1 cellular context compared by ENCODE assay signal in genomic region chr6:125780540-125781306, GRCh38.
A peak's percentile ranks its signal among the peaks of the same experiment; 100 is the strongest.
TF ChIP-seq lines count a peak whose summit lies in the region.

No MANE protein-coding gene starts in this region.

TF ChIP-seq in HEK293, 187 proteins besides CTCF, POLR2A, EP300 and RAD21 (continued from another document):
- TF ChIP-seq ZBTB49 (tag by site-specific recombination; IDR thresholded peaks at IDR 0.05; ENCODE audit: low read depth) = no peak
- TF ChIP-seq KLF9 (tag by site-specific recombination; IDR thresholded peaks at IDR 0.05; ENCODE audit: low read depth) = no peak
- 0 out of 2 replicates have a peak, but pooled peaks have one; percentile 53 for TF ChIP-seq ZNF324 (tag by site-specific recombination; IDR thresholded peaks at IDR 0.05)
- no peak for TF ChIP-seq ZNF18 (tag by site-specific recombination; IDR thresholded peaks at IDR 0.05)
- no peak for TF ChIP-seq ZNF704 (tag by site-specific recombination; IDR thresholded peaks at IDR 0.05)
- TF ChIP-seq ZSCAN30 (tag by site-specific recombination; IDR thresholded peaks at IDR 0.05) = peak; percentile 53; the same call in 1 of the 2 replicates
- TF ChIP-seq ZNF580 (tag by site-specific recombination; IDR thresholded peaks at IDR 0.05) = no peak
- peak; percentile 83 for TF ChIP-seq ZNF600 (tag by site-specific recombination; IDR thresholded peaks at IDR 0.05)
- TF ChIP-seq ZNF48 (tag by site-specific recombination; IDR thresholded peaks at IDR 0.05) = no peak
- no peak for TF ChIP-seq HOXA7 (CRISPR knock-in tag; IDR thresholded peaks at IDR 0.05; ENCODE audit: borderline replicate concordance)
- no peak; the same call in 1 of the 2 replicates for TF ChIP-seq MZF1 (tag by site-specific recombination; IDR thresholded peaks at IDR 0.05; ENCODE audit: borderline replicate concordance)
- TF ChIP-seq ZNF596 (tag by site-specific recombination; IDR thresholded peaks at IDR 0.05) = no peak
- TF ChIP-seq ZNF548 (tag by site-specific recombination; IDR thresholded peaks at IDR 0.05) = no peak
- peak; percentile 32; the same call in 1 of the 2 replicates for TF ChIP-seq INSM2 (tag by site-specific recombination; IDR thresholded peaks at IDR 0.05)
- TF ChIP-seq ZBTB20 (tag by site-specific recombination; IDR thresholded peaks at IDR 0.05) = peak; percentile 74
- no peak for TF ChIP-seq ZNF157 (tag by site-specific recombination; IDR thresholded peaks at IDR 0.05)
- peak; percentile 50; the same call in 1 of the 2 replicates for TF ChIP-seq PRDM6 (tag by site-specific recombination; IDR thresholded peaks at IDR 0.05)
- peak; percentile 21; the same call in 1 of the 2 replicates for TF ChIP-seq ZNF843 (tag by site-specific recombination; IDR thresholded peaks at IDR 0.05)
- no peak for TF ChIP-seq ZNF658 (tag by site-specific recombination; IDR thresholded peaks at IDR 0.05)
- TF ChIP-seq ZNF391 (tag by site-specific recombination; IDR thresholded peaks at IDR 0.05; ENCODE audit: borderline replicate concordance, low read depth) = no peak
- TF ChIP-seq ZNF621 (tag by site-specific recombination; IDR thresholded peaks at IDR 0.05) = no peak
- TF ChIP-seq ZBTB8A (tag by site-specific recombination; IDR thresholded peaks at IDR 0.05) = peak; percentile 40
- TF ChIP-seq ZNF266 (tag by site-specific recombination; IDR thresholded peaks at IDR 0.05; ENCODE audit: low read depth) = no peak
- TF ChIP-seq ZNF169 (tag by site-specific recombination; IDR thresholded peaks at IDR 0.05) = no peak
- no peak for TF ChIP-seq ZNF707 (tag by site-specific recombination; IDR thresholded peaks at IDR 0.05)
- TF ChIP-seq ZNF335 (tag by site-specific recombination; conservative IDR thresholded peaks at IDR 0.05) = peak; percentile 78
- TF ChIP-seq ZSCAN4 (tag by site-specific recombination; IDR thresholded peaks at IDR 0.05) = no peak; the same call in 1 of the 2 replicates
- peak; percentile 63; the same call in 1 of the 2 replicates for TF ChIP-seq ZNF660 (tag by site-specific recombination; IDR thresholded peaks at IDR 0.05)
- TF ChIP-seq ZNF529 (tag by site-specific recombination; IDR thresholded peaks at IDR 0.05; ENCODE audit: insufficient replicate concordance) = no peak
- TF ChIP-seq WT1 (tag by site-specific recombination; IDR thresholded peaks at IDR 0.05) = 0 out of 2 replicates have a peak, but pooled peaks have one; percentile 22
- no peak for TF ChIP-seq ZNF114 (tag by site-specific recombination; IDR thresholded peaks at IDR 0.05)
- no peak for TF ChIP-seq ZNF837 (tag by site-specific recombination; IDR thresholded peaks at IDR 0.05)
- TF ChIP-seq ZFP69B (tag by site-specific recombination; IDR thresholded peaks at IDR 0.05) = peak; percentile 47; the same call in 1 of the 2 replicates
- no peak for TF ChIP-seq OSR2 (tag by site-specific recombination; IDR thresholded peaks at IDR 0.05)
- peak; percentile 86 for TF ChIP-seq ZFHX2 (tag by site-specific recombination; conservative IDR thresholded peaks at IDR 0.05)
- TF ChIP-seq KLF16 (tag by site-specific recombination; IDR thresholded peaks at IDR 0.05) = peak; percentile 73
- peak; percentile 30; the same call in 1 of the 2 replicates for TF ChIP-seq ZNF610 (tag by site-specific recombination; IDR thresholded peaks at IDR 0.05; ENCODE audit: borderline replicate concordance)
- TF ChIP-seq EGR2 (tag by site-specific recombination; IDR thresholded peaks at IDR 0.05; ENCODE audit: low read depth) = peak; percentile 63
- peak; percentile 86 for TF ChIP-seq ZBTB17 (tag by site-specific recombination; IDR thresholded peaks at IDR 0.05)
- peak; percentile 71 for TF ChIP-seq ZNF366 (tag by site-specific recombination; conservative IDR thresholded peaks at IDR 0.05)
- TF ChIP-seq KLF10 (tag by site-specific recombination; IDR thresholded peaks at IDR 0.05) = 0 out of 2 replicates have a peak, but pooled peaks have one; percentile 8
- peak; percentile 92 for TF ChIP-seq ZNF24 (tag by site-specific recombination; IDR thresholded peaks at IDR 0.05)
- TF ChIP-seq SP3 (tag by site-specific recombination; IDR thresholded peaks at IDR 0.05) = no peak
- TF ChIP-seq HOXD13 (CRISPR knock-in tag; IDR thresholded peaks at IDR 0.05; ENCODE audit: borderline replicate concordance) = peak; percentile 73; the same call in 1 of the 2 replicates
- TF ChIP-seq YY1 (tag by site-specific recombination; IDR thresholded peaks at IDR 0.05) = peak; percentile 51; the same call in 1 of the 2 replicates
- TF ChIP-seq ZNF433 (tag by site-specific recombination; IDR thresholded peaks at IDR 0.05; ENCODE audit: low read depth) = no peak
- no peak for TF ChIP-seq PRDM2 (tag by site-specific recombination; IDR thresholded peaks at IDR 0.05; ENCODE audit: borderline replicate concordance)
- TF ChIP-seq ZNF292 (tag by site-specific recombination; IDR thresholded peaks at IDR 0.05; ENCODE audit: borderline replicate concordance, low read depth) = no peak
TF ChIP-seq in HEK293: peak in this region for 46.
